ENCODE assay signal across 1 cellular context in the genomic region with DNA sequence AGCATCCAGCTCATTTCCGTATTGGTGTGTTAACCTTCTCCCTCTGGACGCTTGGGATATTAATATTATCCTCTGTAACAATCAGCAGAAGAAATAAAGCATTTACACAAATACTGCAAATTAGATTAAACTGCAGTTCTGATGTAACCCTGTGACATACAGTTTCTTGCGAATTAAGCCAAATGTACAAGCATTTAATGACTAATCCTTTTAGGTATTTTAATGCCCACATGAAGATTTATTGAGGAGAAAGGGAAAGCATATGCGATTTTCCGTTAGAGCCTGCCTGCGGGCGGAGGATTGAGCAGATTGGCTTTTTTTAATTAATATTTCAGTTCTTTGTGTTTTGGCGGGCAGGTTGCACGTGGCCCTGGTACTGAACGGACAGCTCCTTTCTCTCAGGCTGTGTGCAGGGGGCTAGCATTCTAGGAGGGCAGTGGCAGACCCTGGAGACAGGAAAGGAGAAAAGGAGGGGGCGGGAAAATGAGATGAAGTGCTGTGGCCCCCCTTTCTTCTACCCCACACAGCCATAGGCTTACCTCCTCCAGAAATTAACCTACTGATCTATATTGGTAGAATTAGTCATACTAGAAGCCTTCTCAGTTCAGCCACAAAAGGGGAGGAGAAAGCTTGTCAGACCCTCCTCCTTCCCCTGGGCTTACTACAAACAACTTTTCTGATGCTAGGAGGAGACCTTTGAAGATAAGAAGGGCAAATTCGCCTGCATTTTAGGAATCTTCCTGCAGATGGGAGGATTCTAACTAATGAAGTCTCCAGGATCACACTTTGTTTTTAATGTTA.
TF ChIP-seq lines count a peak whose summit lies in the region.

No MANE protein-coding gene starts in this region.

TF ChIP-seq in HepG2, 621 proteins besides CTCF, POLR2A, EP300 and RAD21 (continued from another document):
- peak; percentile 45 to 90 for TF ChIP-seq REST (IDR thresholded peaks at IDR 0.05; ENCODE audit: borderline replicate concordance in 1 of 2, low read depth in 1 of 2, low read length in 2 of 2)
- TF ChIP-seq FOXP1 (IDR thresholded peaks at IDR 0.05) = no peak
- no peak for TF ChIP-seq FOXP1 (CRISPR knock-in tag; IDR thresholded peaks at IDR 0.05)
- no peak for TF ChIP-seq AGO1 (IDR thresholded peaks at IDR 0.05; ENCODE audit: low read depth, low read length, poor library complexity, severe bottlenecking)
- 0 out of 2 replicates have a peak, but pooled peaks have one; percentile 22 for TF ChIP-seq MAX (IDR thresholded peaks at IDR 0.05)
- TF ChIP-seq ZKSCAN8 (CRISPR knock-in tag; IDR thresholded peaks at IDR 0.05; ENCODE audit: borderline replicate concordance) = no peak
- TF ChIP-seq KDM5B (CRISPR knock-in tag; IDR thresholded peaks at IDR 0.05; ENCODE audit: borderline replicate concordance) = no peak
- no peak for TF ChIP-seq HOXA5 (CRISPR knock-in tag; IDR thresholded peaks at IDR 0.05)
